In the genomic region with DNA sequence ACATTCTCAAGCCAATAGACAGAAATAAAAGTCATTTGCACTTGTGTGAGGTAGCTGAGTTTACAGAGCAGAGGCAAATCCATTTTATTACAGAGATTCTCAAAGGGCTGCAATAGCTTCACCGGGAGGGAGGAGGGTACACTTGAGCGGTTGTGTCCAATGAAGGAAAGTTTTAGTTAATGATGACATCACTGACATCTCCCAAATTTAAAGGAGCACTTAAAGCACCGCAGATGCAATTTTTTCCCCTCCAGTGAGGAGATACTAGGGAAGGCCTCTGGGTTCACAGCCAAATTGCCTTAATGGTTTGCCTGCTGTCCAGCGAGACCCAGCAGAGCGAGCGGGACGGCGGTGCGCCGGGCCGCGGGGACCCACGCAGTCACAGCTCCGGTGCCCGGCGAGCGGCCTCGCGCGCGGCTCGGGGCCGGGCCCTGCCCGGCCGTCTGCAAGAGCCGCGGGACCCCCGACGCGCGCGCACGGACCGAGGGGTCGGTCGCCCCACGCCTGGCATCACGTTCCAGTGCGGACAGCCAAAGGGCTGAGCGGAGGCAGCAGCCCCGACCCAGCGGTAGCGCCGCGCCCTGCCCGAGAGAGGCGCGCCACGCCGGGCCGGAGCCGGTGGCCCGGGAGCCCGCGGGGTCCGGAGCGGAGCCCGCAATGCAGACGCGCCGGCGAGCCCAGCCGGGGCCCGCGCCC, we compare ENCODE assay signal across 8 cellular contexts. TPM values are rescaled to one million over a fixed set of nuclear protein-coding genes. Genes with fewer than 3 reads are reported as not detected.
DNase-seq lines count a peak whose midpoint lies in the region; ATAC-seq, FAIRE-seq and TF ChIP-seq lines count a peak whose summit lies in the region.

No MANE protein-coding gene starts in this region.

- peak overlapping the region; percentile 70; the same call in 1 of the 2 replicates for H3K9ac ChIP-seq in ES-I3 (ENCODE audit: low read depth, low read length)
- H3K9ac ChIP-seq in subcutaneous abdominal adipose tissue (ENCODE audit: low read length in 5 of 5): peak overlapping the region in 3 of 5 donors; percentile 21 to 62 (median 35)

- no peak for FAIRE-seq in RCC 7860 (lab: Jason Lieb, UNC)

- ATAC-seq in HG02981 (IDR thresholded peaks at IDR 0.05; ENCODE audit: unreplicated experiment) (peak; percentile 9), left colon (peak; percentile 13), HG03378 (IDR thresholded peaks at IDR 0.05; ENCODE audit: unreplicated experiment) (no peak)

- H3K9me3 ChIP-seq in ES-I3 (ENCODE audit: control insufficient read depth, insufficient read depth, low read length) (no peaks in the 10 kb centered on the region), subcutaneous abdominal adipose tissue (ENCODE audit: control insufficient read depth in 5 of 5, low read length in 5 of 5) (no peaks in the 10 kb centered on the region)

- peak overlapping the region; percentile 41 for H3K4me3 ChIP-seq in astrocyte of the spinal cord (ENCODE audit: low read depth, low read length)
- H3K4me3 ChIP-seq in subcutaneous abdominal adipose tissue (ENCODE audit: low read depth in 1 of 5, low read length in 5 of 5): peak overlapping the region; percentile 66 to 85 (median 71)

- TF ChIP-seq CTCF in astrocyte of the spinal cord (IDR thresholded peaks at IDR 0.05; ENCODE audit: low read depth, low read length): no peak

- no peak for DNase-seq in astrocyte of the spinal cord (ENCODE audit: low read depth, low spot score)
- DNase-seq in left colon: peak in 1 of 2 donors; percentile 41
- DNase-seq in RCC 7860 (ENCODE audit: low spot score): no peak
- no peak for DNase-seq in NCI-H146 treated with DMSO at 0.1 percent for 48 hours (lab: John Stamatoyannopoulos, UW; ENCODE audit: unreplicated experiment)

- H3K27me3 ChIP-seq in subcutaneous abdominal adipose tissue (ENCODE audit: control insufficient read depth in 5 of 5, insufficient read depth in 4 of 5, low read length in 5 of 5): no peaks in the 10 kb centered on the region

- H3K4me1 ChIP-seq in ES-I3 (ENCODE audit: insufficient read depth, low read length) (0 out of 2 replicates have a peak, but pooled peaks cover 3% of the 10 kb centered on the region), subcutaneous abdominal adipose tissue (ENCODE audit: control insufficient read depth in 5 of 5, insufficient read depth in 5 of 5, low read length in 5 of 5) (peaks cover 3 to 12% (median 10%) of the 10 kb centered on the region in 5 donors)

- in situ Hi-C loops in astrocyte of the spinal cord (cut with HindIII; ENCODE audit: low sequenced_read_pairs): no loop called here

- H3K36me3 ChIP-seq in ES-I3 (ENCODE audit: insufficient read depth, low read length) (no peaks in the 10 kb centered on the region), subcutaneous abdominal adipose tissue (ENCODE audit: control insufficient read depth in 5 of 5, insufficient read depth in 5 of 5, low read length in 5 of 5) (no peaks in the 10 kb centered on the region)

- intact Hi-C loops in left colon (cut with DNase I, micrococcal nuclease): no loop called here

- H3K27ac ChIP-seq in subcutaneous abdominal adipose tissue (ENCODE audit: low read depth, low read length): no peak overlapping the region

RNA-seq across cellular contexts. Expression of a gene that starts 0.7 kb away (rescaled TPM):
- total RNA-seq in left colon: 1 to 10 TPM; 2.1 to 6.5 TPM
